In genomic region chr1:42618866-42619265, GRCh38 we compare ENCODE assay signal across 2 cellular contexts.
TF ChIP-seq lines count a peak whose summit lies in the region.

No MANE protein-coding gene starts in this region.

TF ChIP-seq in IMR-90, 13 proteins besides CTCF, POLR2A, EP300 and RAD21:
- TF ChIP-seq SMC3 (IDR thresholded peaks at IDR 0.05; ENCODE audit: low read depth, low read length) (no peak), CEBPB (IDR thresholded peaks at IDR 0.05; ENCODE audit: low read depth, low read length) (no peak), MXI1 (IDR thresholded peaks at IDR 0.05; ENCODE audit: borderline replicate concordance, low read depth, low read length) (no peak), NFE2L2 (IDR thresholded peaks at IDR 0.05; ENCODE audit: low read depth, low read length) (no peak), RFX5 (IDR thresholded peaks at IDR 0.05; ENCODE audit: low read depth, low read length) (no peak), FOS (IDR thresholded peaks at IDR 0.05; ENCODE audit: low read depth, low read length) (no peak), MAFK (IDR thresholded peaks at IDR 0.05; ENCODE audit: low read depth, low read length) (no peak), BHLHE40 (IDR thresholded peaks at IDR 0.05; ENCODE audit: low read depth, low read length) (no peak), MAZ (IDR thresholded peaks at IDR 0.05; ENCODE audit: borderline replicate concordance, low read depth, low read length) (no peak), CHD1 (IDR thresholded peaks at IDR 0.05; ENCODE audit: low read depth, low read length) (no peak), RCOR1 (IDR thresholded peaks at IDR 0.05; ENCODE audit: insufficient replicate concordance, low read length) (no peak), ELK1 (IDR thresholded peaks at IDR 0.05; ENCODE audit: borderline replicate concordance, low read depth, low read length) (no peak), USF2 (IDR thresholded peaks at IDR 0.05; ENCODE audit: low read depth, low read length) (no peak)

TF ChIP-seq in K562, 482 proteins besides CTCF, POLR2A, EP300 and RAD21:
- TF ChIP-seq THRAP3 (IDR thresholded peaks at IDR 0.05; ENCODE audit: borderline replicate concordance) = no peak
- no peak for TF ChIP-seq PBX2 (CRISPR knock-in tag; IDR thresholded peaks at IDR 0.05; ENCODE audit: low read depth)
- TF ChIP-seq PBX2 (tag; conservative IDR thresholded peaks at IDR 0.05; ENCODE audit: low read depth) = 0 out of 2 replicates have a peak, but pooled peaks have one; percentile 19
